Comparison of ENCODE assay signal across 11 cellular contexts in genomic region chr9:125757834-125758233, GRCh38.
"Had no signal": no experiment of that assay in that cellular context is flagged by ENCODE, and none has a peak within 500 bp of the region (broad histone marks: within the 10 kb centered on the region; RNA-seq: fewer than 3 reads in every experiment).

No MANE protein-coding gene starts in this region.

- H3K36me3 ChIP-seq: left lung, tibial artery had no signal

- H3K4me3 ChIP-seq: left lung, tibial artery had no signal

- ATAC-seq: activated CD4-positive, alpha-beta T cell treated with anti-CD3 and anti-CD28 coated beads for 36 hours; activated CD8-positive, alpha-beta memory T cell treated with anti-CD3 and anti-CD28 coated beads, Interleukin-2, amount 10 ng/mL, durations not matched to agents 7 days and 5 days; left lung; stimulated activated naive B cell treated with anti-CD40 and anti-IgM and Interleukin-4, amounts not matched to agents 10 μg/mL and 1 μg/mL and 100 μg/mL, for 72 hours had no signal

- H3K27ac ChIP-seq: left lung, tibial artery had no signal

- H3K27me3 ChIP-seq: left lung, tibial artery had no signal

- DNase-seq: activated CD4-positive, alpha-beta memory T cell treated with anti-CD3 and anti-CD28 coated beads for 36 hours; activated CD4-positive, alpha-beta T cell treated with anti-CD3 and anti-CD28 coated beads for 36 hours; activated CD8-positive, alpha-beta memory T cell treated with anti-CD3 and anti-CD28 coated beads, Interleukin-2, amount 10 ng/mL, durations not matched to agents 7 days and 5 days; activated naive CD4-positive, alpha-beta T cell treated with anti-CD3 and anti-CD28 coated beads, Interleukin-2, amount 10 ng/mL, durations not matched to agents 7 days and 5 days; activated T-cell treated with anti-CD3 and anti-CD28 coated beads, Interleukin-2, amount 50 U/mL, for 1 hour; hippocampal formation; left lung; naive B cell; stimulated activated CD4-positive, alpha-beta T cell treated with anti-CD3 and anti-CD28 coated beads, Interleukin-4, amount 100 ng/mL, for 1 hour; stimulated activated naive B cell treated with anti-CD40 and anti-IgM and Interleukin-4, amounts not matched to agents 10 μg/mL and 1 μg/mL and 100 μg/mL, for 72 hours; tibial artery had no signal

- H3K9me3 ChIP-seq: left lung, tibial artery had no signal
